In the genomic region with DNA sequence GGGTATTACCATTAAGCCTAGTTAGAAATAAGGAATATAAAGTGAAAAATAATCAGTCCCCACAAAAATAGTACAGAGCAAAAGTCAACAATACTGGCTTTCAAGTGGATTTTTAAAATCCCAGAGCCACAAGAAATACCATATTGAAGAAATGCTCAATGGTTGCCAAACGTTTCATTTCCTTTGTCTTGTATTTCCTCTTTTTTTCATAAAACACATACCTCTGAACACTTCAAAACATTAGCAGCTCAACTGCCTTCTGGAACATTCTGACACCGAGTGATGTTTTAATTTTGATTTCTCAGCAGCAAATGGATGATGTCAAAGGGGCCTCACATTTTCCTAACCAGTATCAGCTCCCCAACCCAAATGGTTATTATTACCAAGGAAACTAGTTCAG, we compare ENCODE assay signal across 12 cellular contexts. TPM values are rescaled to one million over a fixed set of nuclear protein-coding genes. Genes with fewer than 3 reads are reported as not detected.
A peak's percentile ranks its signal among the peaks of the same experiment; 100 is the strongest.
DNase-seq lines count a peak whose midpoint lies in the region; ATAC-seq and TF ChIP-seq lines count a peak whose summit lies in the region.
"Had no signal": no experiment of that assay in that cellular context is flagged by ENCODE, and none has a peak within 500 bp of the region (broad histone marks: within the 10 kb centered on the region; RNA-seq: fewer than 3 reads in every experiment).

No MANE protein-coding gene starts in this region.

- peaks cover 37 to 100% (median 89%) of the 10 kb centered on the region in 9 donors for H3K4me1 ChIP-seq in heart right ventricle
- H3K4me1 ChIP-seq in muscle layer of duodenum (ENCODE audit: control insufficient read depth in 1 of 2, insufficient read depth in 2 of 2, low read length in 2 of 2) = peaks cover 40% of the 10 kb centered on the region in 2 donors

- no peaks in the 10 kb centered on the region for H3K27me3 Mint-ChIP-seq in type B pancreatic cell

- H3K9me3 ChIP-seq in heart right ventricle (no peaks in the 10 kb centered on the region), muscle layer of duodenum (ENCODE audit: control insufficient read depth in 1 of 2, low read length in 2 of 2) (no peaks in the 10 kb centered on the region)
- H3K9me3 ChIP-seq: HAP-1 had no signal

- TF ChIP-seq CTCF in heart right ventricle (IDR thresholded peaks at IDR 0.05) = no peak
- TF ChIP-seq CTCF in type B pancreatic cell (conservative IDR thresholded peaks at IDR 0.05) = no peak

- H3K27ac Mint-ChIP-seq in type B pancreatic cell = peak overlapping the region; percentile 25

- H3K4me3 ChIP-seq in heart right ventricle (no peak overlapping the region), muscle layer of duodenum (ENCODE audit: low read depth in 1 of 2, low read length in 2 of 2) (no peak overlapping the region)
- H3K4me3 ChIP-seq: HAP-1 had no signal

- H3K36me3 Mint-ChIP-seq in type B pancreatic cell = no peaks in the 10 kb centered on the region

- DNase-seq in heart right ventricle = no peak
- no peak for DNase-seq in left cardiac atrium
- DNase-seq in type B pancreatic cell (ENCODE audit: extremely low spot score, unreplicated experiment) = no peak
- DNase-seq in Ammon's horn (ENCODE audit: low spot score) = no peak
- no peak for DNase-seq in putamen (ENCODE audit: low spot score)
- DNase-seq: DND-41, NCI-H1930, T1000 had no signal

- no peak for ATAC-seq in heart right ventricle
- no peak for ATAC-seq in left cardiac atrium
- ATAC-seq in HG03175 (IDR thresholded peaks at IDR 0.05; ENCODE audit: unreplicated experiment) = no peak

- H3K36me3 ChIP-seq in heart right ventricle (peaks cover 0 to 3% (median 0%) of the 10 kb centered on the region in 9 donors), muscle layer of duodenum (ENCODE audit: control insufficient read depth in 1 of 2, insufficient read depth in 2 of 2, low read length in 2 of 2) (peaks cover 0 to 3% of the 10 kb centered on the region in 2 donors)
- H3K36me3 ChIP-seq: HAP-1 had no signal

- intact Hi-C loops in heart right ventricle (cut with DNase I) = loop anchor here in 1 of 10 donors (5.0 kb wide), 1 partner anchor 39 kb away; no protein-coding TSS in a partner anchor
- intact Hi-C loops in left cardiac atrium (cut with DNase I) = no loop called here

- H3K27me3 ChIP-seq in heart right ventricle (no peaks in the 10 kb centered on the region), muscle layer of duodenum (ENCODE audit: low read depth, low read length) (no peaks in the 10 kb centered on the region)

- peaks cover 67% of the 10 kb centered on the region for H3K4me1 Mint-ChIP-seq in type B pancreatic cell (ENCODE audit: unreplicated experiment)

- no peaks in the 10 kb centered on the region for H3K9me3 Mint-ChIP-seq in type B pancreatic cell

- peak overlapping the region in 8 of 10 donors; percentile 78 to 99 (median 87) for H3K27ac ChIP-seq in heart right ventricle
- H3K27ac ChIP-seq in adipose tissue (ENCODE audit: low read depth, low read length) = peak overlapping the region; percentile 65
- H3K27ac ChIP-seq in muscle layer of duodenum (ENCODE audit: low read length) = peak overlapping the region; percentile 89

- WGBS in heart right ventricle, 2 donors = 44 to 63% methylated on average over 2 of the region's 2 CpGs
- WGBS in adipose tissue, 3 donors = 35 to 76% (median 36%) methylated on average over 2 of the region's 2 CpGs

- H3K4me3 Mint-ChIP-seq in type B pancreatic cell = no peak overlapping the region

RNA-seq across cellular contexts. Expression of a gene that starts 10.5 kb away (rescaled TPM):
- total RNA-seq in heart right ventricle (10 to 100 TPM in 3 of 10 donors, 1 to 10 TPM in 7; 6.3 to 19.1 (median 8.6) TPM), left cardiac atrium (10 to 100 TPM; 10.6 to 18.1 TPM), type B pancreatic cell (ENCODE audit: low replicate concordance) (10.9 and 11.4 TPM in 2 replicates)
- polyA plus RNA-seq in heart right ventricle (10 to 100 TPM in 1 of 2 donors, 1 to 10 TPM in 1; 7.6 to 18.4 TPM), adipose tissue (10 to 100 TPM in 2 of 3 donors, 1 to 10 TPM in 1; 2.7 to 24.1 (median 18.8) TPM)

RNA-seq across cellular contexts. Expression of a gene that starts 36.6 kb away (rescaled TPM):
- total RNA-seq in heart right ventricle = 10 to 100 TPM; 13.8 to 29.3 (median 18.3) TPM
- polyA plus RNA-seq in heart right ventricle = 10 to 100 TPM; 31.7 to 54.2 TPM
- 10 to 100 TPM; 22.0 to 31.7 TPM for total RNA-seq in left cardiac atrium
- 100 to 1,000 TPM in 2 of 3 donors, 10 to 100 TPM in 1; 33.3 to 242 (median 148) TPM for polyA plus RNA-seq in adipose tissue
- 72.6 and 105 TPM in 2 replicates for total RNA-seq in type B pancreatic cell (ENCODE audit: low replicate concordance)
